Comparison of ENCODE assay signal across 15 cellular contexts in the genomic region with DNA sequence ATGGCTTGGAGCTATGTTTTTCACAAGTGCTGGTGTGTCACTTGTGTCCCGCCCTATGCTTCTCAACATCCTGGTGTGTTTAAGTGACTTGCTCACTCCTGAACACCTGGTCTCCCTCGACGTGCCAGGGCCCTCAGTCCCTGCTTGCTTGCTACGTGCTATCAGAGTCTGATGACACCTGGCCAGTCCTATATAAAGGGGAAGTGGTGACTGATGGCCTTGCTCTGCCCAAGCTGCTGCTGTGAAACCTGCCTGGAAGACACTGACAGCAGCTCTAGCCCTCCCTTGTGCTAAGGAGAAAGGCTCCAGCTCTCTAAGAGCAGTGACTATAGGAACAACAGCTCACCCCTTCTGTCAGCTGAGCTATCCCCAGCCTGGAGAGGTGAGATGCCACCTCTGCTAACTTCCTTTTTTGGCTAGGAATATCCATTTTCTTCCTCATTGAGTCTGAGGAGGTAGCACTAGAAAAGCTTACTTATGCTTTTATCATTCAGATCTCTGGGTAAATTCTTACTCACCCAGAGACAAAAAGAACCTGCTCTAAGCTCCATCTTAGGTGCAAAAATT.
DNase-seq lines count a peak whose midpoint lies in the region; ATAC-seq and TF ChIP-seq lines count a peak whose summit lies in the region.
"Had no signal": no experiment of that assay in that cellular context is flagged by ENCODE, and none has a peak within 500 bp of the region (broad histone marks: within the 10 kb centered on the region; RNA-seq: fewer than 3 reads in every experiment).

No MANE protein-coding gene starts in this region.

- H3K4me3 ChIP-seq in MM.1S (ENCODE audit: low read length) (no peak overlapping the region), right lobe of liver (no peak overlapping the region)
- H3K4me3 ChIP-seq: lung, skin epidermis had no signal

- no peaks in the 10 kb centered on the region for H3K9me3 ChIP-seq in MM.1S (replicated peaks; ENCODE audit: insufficient read depth, low read length)
- H3K9me3 ChIP-seq in right lobe of liver, result no peaks in the 10 kb centered on the region

- peak overlapping the region; percentile 63 for H3K27ac Mint-ChIP-seq in memory B cell
- H3K27ac Mint-ChIP-seq in activated CD8-positive, alpha-beta memory T cell treated with anti-CD3 and anti-CD28 coated beads, Interleukin-2, amount 10 ng/mL, durations not matched to agents 7 days and 5 days, result no peak overlapping the region

- H4K20me1 ChIP-seq in MM.1S (ENCODE audit: insufficient read depth, low read length), result no peaks in the 10 kb centered on the region

- no peaks in the 10 kb centered on the region for H3K79me2 ChIP-seq in MM.1S (ENCODE audit: low read length)

- H3K27me3 ChIP-seq in MM.1S (replicated peaks; ENCODE audit: insufficient read depth, low read length) (no peaks in the 10 kb centered on the region), right lobe of liver (no peaks in the 10 kb centered on the region)
- H3K27me3 ChIP-seq: brain microvascular endothelial cell had no signal

- WGBS in right lobe of liver (ENCODE audit: insufficient coverage, low coverage, low lambda C conversion rate, missing lambda C conversion rate), result 53% methylated on average over 4 of the region's 4 CpGs

- H3F3A ChIP-seq in MM.1S (ENCODE audit: insufficient read depth, low read length), result no peaks in the 10 kb centered on the region

- H3K27ac ChIP-seq in MM.1S (ENCODE audit: low read length) (peak overlapping the region; percentile 17; the same call in 1 of the 2 replicates), right lobe of liver (no peak overlapping the region)
- H3K27ac ChIP-seq: brain microvascular endothelial cell, C4-2B had no signal

- no peak overlapping the region for H2AFZ ChIP-seq in MM.1S (ENCODE audit: low read length)

- intact Hi-C loops in right lobe of liver (cut with DNase I), result no loop called here

- ATAC-seq in GM18868 (IDR thresholded peaks at IDR 0.05; ENCODE audit: unreplicated experiment) (peak; percentile 42), HG02759 (IDR thresholded peaks at IDR 0.05; ENCODE audit: unreplicated experiment) (peak; percentile 36), memory B cell (ENCODE audit: low read depth) (peak; percentile 77), right lobe of liver (no peak)
- no peak for ATAC-seq in activated CD8-positive, alpha-beta memory T cell treated with anti-CD3 and anti-CD28 coated beads, Interleukin-2, amount 10 ng/mL, durations not matched to agents 7 days and 5 days

- peaks cover 11% of the 10 kb centered on the region for H3K9me3 Mint-ChIP-seq in memory B cell
- H3K9me3 Mint-ChIP-seq in activated CD8-positive, alpha-beta memory T cell treated with anti-CD3 and anti-CD28 coated beads, Interleukin-2, amount 10 ng/mL, durations not matched to agents 7 days and 5 days (ENCODE audit: low read depth), result no peaks in the 10 kb centered on the region

- no peaks in the 10 kb centered on the region for H3K36me3 ChIP-seq in MM.1S (replicated peaks; ENCODE audit: insufficient read depth, low read length)
- H3K36me3 ChIP-seq in right lobe of liver, result no peaks in the 10 kb centered on the region
- H3K36me3 ChIP-seq: brain microvascular endothelial cell had no signal

- H3K9ac ChIP-seq in MM.1S (ENCODE audit: low read length), result no peak overlapping the region

- TF ChIP-seq CTCF in MM.1S (IDR thresholded peaks at IDR 0.05; ENCODE audit: low read length) (no peak), right lobe of liver (IDR thresholded peaks at IDR 0.05) (no peak)

- peaks cover 27% of the 10 kb centered on the region for H3K4me1 Mint-ChIP-seq in memory B cell
- H3K4me1 Mint-ChIP-seq in activated CD8-positive, alpha-beta memory T cell treated with anti-CD3 and anti-CD28 coated beads, Interleukin-2, amount 10 ng/mL, durations not matched to agents 7 days and 5 days, result peaks cover 39% of the 10 kb centered on the region

- H3K36me3 Mint-ChIP-seq in memory B cell, result peaks cover 4% of the 10 kb centered on the region
- H3K36me3 Mint-ChIP-seq in activated CD8-positive, alpha-beta memory T cell treated with anti-CD3 and anti-CD28 coated beads, Interleukin-2, amount 10 ng/mL, durations not matched to agents 7 days and 5 days, result peaks cover 5% of the 10 kb centered on the region

- H3K4me1 ChIP-seq in MM.1S (ENCODE audit: low read length) (0 out of 2 replicates have a peak, but pooled peaks cover 7% of the 10 kb centered on the region), right lobe of liver (peaks cover 0 to 9% (median 0%) of the 10 kb centered on the region in 4 donors)

- H3K4me3 Mint-ChIP-seq in memory B cell, result no peak overlapping the region
- no peak overlapping the region for H3K4me3 Mint-ChIP-seq in activated CD8-positive, alpha-beta memory T cell treated with anti-CD3 and anti-CD28 coated beads, Interleukin-2, amount 10 ng/mL, durations not matched to agents 7 days and 5 days

- no peak overlapping the region for H3K4me2 ChIP-seq in MM.1S (ENCODE audit: low read depth, low read length)

- no peak for TF ChIP-seq POLR2A in right lobe of liver (IDR thresholded peaks at IDR 0.05)

- no peaks in the 10 kb centered on the region for H3K9me2 ChIP-seq in MM.1S (replicated peaks; ENCODE audit: insufficient read depth, low read length)

- no peaks in the 10 kb centered on the region for H3K27me3 Mint-ChIP-seq in memory B cell
- H3K27me3 Mint-ChIP-seq in activated CD8-positive, alpha-beta memory T cell treated with anti-CD3 and anti-CD28 coated beads, Interleukin-2, amount 10 ng/mL, durations not matched to agents 7 days and 5 days, result no peaks in the 10 kb centered on the region

- peak; percentile 39 for DNase-seq in MM.1S
- peak in 1 of 2 donors; percentile 20 for DNase-seq in memory B cell (ENCODE audit: low spot score in 2 of 2)
- no peak for DNase-seq in activated CD8-positive, alpha-beta memory T cell treated with anti-CD3 and anti-CD28 coated beads, Interleukin-2, amount 10 ng/mL, durations not matched to agents 7 days and 5 days
- DNase-seq in NCI-H345 (lab: John Stamatoyannopoulos, UW), result no peak
- no peak for DNase-seq in right lobe of liver
- no peak for DNase-seq in SK-N-DZ (ENCODE audit: low spot score)
- DNase-seq: activated CD8-positive, alpha-beta memory T cell treated with anti-CD3 and anti-CD28 coated beads for 24 hours; activated gamma-delta T cell; brain microvascular endothelial cell; NCI-H1105 treated with DMSO at 0.1 percent for 48 hours had no signal

- CTCF ChIA-PET in activated CD8-positive, alpha-beta memory T cell treated with anti-CD3 and anti-CD28 coated beads, Interleukin-2, amount 10 ng/mL, durations not matched to agents 7 days and 5 days (lab: Charles Lee), result interaction anchor here (0.8 to 2.8 kb wide), 6 partner anchors 13 to 334 kb away, joined by 3 to 21 read pairs (median 4); no protein-coding TSS in a partner anchor

Comparison
In these comparisons a context has a peak if more than half of its experiments do, and no peak if none do; other contexts are left out.
1. ATAC-seq: peak in GM18868 (single experiment), HG02759 (single experiment) and memory B cell (single experiment); none in activated CD8-positive, alpha-beta memory T cell treated with anti-CD3 and anti-CD28 coated beads, Interleukin-2, amount 10 ng/mL, durations not matched to agents 7 days and 5 days (single experiment) and right lobe of liver (0 of 4).